7 cellular contexts compared by ENCODE assay signal in genomic region chr14:106468866-106469265, GRCh38.
DNase-seq lines count a peak whose midpoint lies in the region; ATAC-seq and TF ChIP-seq lines count a peak whose summit lies in the region.
"Not testable (repeated sequence)": the region's sequence is repeated elsewhere in the genome, so short reads cannot be mapped to it uniquely, and the experiment has no call there.

No MANE protein-coding gene starts in this region.

- H3K36me3 Mint-ChIP-seq in CD8-positive, alpha-beta T cell; activated CD4-positive, alpha-beta T cell treated with anti-CD3 and anti-CD28 coated beads for 36 hours (ENCODE audit: low read depth); activated CD8-positive, alpha-beta memory T cell treated with anti-CD3 and anti-CD28 coated beads, Interleukin-2, amount 10 ng/mL, durations not matched to agents 7 days and 5 days; natural killer cell treated with Interleukin-12 subunit alpha and Interleukin-12 subunit beta and Interleukin-15 and Interleukin-18, amount 100 ng/mL, for 72 hours: not testable (repeated sequence)

- H3K4me3 ChIP-seq in CD8-positive, alpha-beta T cell (ENCODE audit: low read depth, low read length), result not testable (repeated sequence)

- H3K4me1 ChIP-seq in CD8-positive, alpha-beta T cell (ENCODE audit: insufficient read depth, low read length), result not testable (repeated sequence)

- not testable (repeated sequence) for H3K4me1 Mint-ChIP-seq in CD8-positive, alpha-beta T cell (ENCODE audit: low read depth); activated CD4-positive, alpha-beta T cell treated with anti-CD3 and anti-CD28 coated beads for 36 hours; activated CD8-positive, alpha-beta memory T cell treated with anti-CD3 and anti-CD28 coated beads, Interleukin-2, amount 10 ng/mL, durations not matched to agents 7 days and 5 days; natural killer cell treated with Interleukin-12 subunit alpha and Interleukin-12 subunit beta and Interleukin-15 and Interleukin-18, amount 100 ng/mL, for 72 hours (ENCODE audit: low read depth in 2 of 2)

- H3K27ac ChIP-seq in CD8-positive, alpha-beta T cell (ENCODE audit: low read depth, low read length), result not testable (repeated sequence)

- not testable (repeated sequence) for H3K9me3 Mint-ChIP-seq in CD8-positive, alpha-beta T cell; activated CD4-positive, alpha-beta T cell treated with anti-CD3 and anti-CD28 coated beads for 36 hours (ENCODE audit: low read depth); activated CD8-positive, alpha-beta memory T cell treated with anti-CD3 and anti-CD28 coated beads, Interleukin-2, amount 10 ng/mL, durations not matched to agents 7 days and 5 days (ENCODE audit: low read depth); natural killer cell treated with Interleukin-12 subunit alpha and Interleukin-12 subunit beta and Interleukin-15 and Interleukin-18, amount 100 ng/mL, for 72 hours

- peak in 1 of 7 experiments; percentile 20 for DNase-seq in CD8-positive, alpha-beta T cell
- DNase-seq in activated CD4-positive, alpha-beta T cell treated with anti-CD3 and anti-CD28 coated beads for 36 hours, result peak; percentile 37
- not testable (repeated sequence) for DNase-seq in activated CD8-positive, alpha-beta memory T cell treated with anti-CD3 and anti-CD28 coated beads, Interleukin-2, amount 10 ng/mL, durations not matched to agents 7 days and 5 days; natural killer cell treated with Interleukin-12 subunit alpha and Interleukin-12 subunit beta and Interleukin-15 and Interleukin-18, amount 100 ng/mL, for 72 hours (ENCODE audit: low spot score)
- DNase-seq in activated naive CD4-positive, alpha-beta T cell treated with anti-CD3 and anti-CD28 coated beads, Interleukin-2, amount 50 U/mL, for 16 hours, result peak; percentile 18
- DNase-seq in central memory CD4-positive, alpha-beta T cell, result peak; percentile 9

- not testable (repeated sequence) for TF ChIP-seq CTCF in CD8-positive, alpha-beta T cell (IDR thresholded peaks at IDR 0.05)
- TF ChIP-seq CTCF in GM12874 (IDR thresholded peaks at IDR 0.05; ENCODE audit: insufficient read depth, low read depth, low read length), result 0 out of 2 replicates have a peak, but pooled peaks have one; percentile 2

- H3K4me3 Mint-ChIP-seq in CD8-positive, alpha-beta T cell; activated CD4-positive, alpha-beta T cell treated with anti-CD3 and anti-CD28 coated beads for 36 hours; activated CD8-positive, alpha-beta memory T cell treated with anti-CD3 and anti-CD28 coated beads, Interleukin-2, amount 10 ng/mL, durations not matched to agents 7 days and 5 days; natural killer cell treated with Interleukin-12 subunit alpha and Interleukin-12 subunit beta and Interleukin-15 and Interleukin-18, amount 100 ng/mL, for 72 hours: not testable (repeated sequence)

- POLR2A ChIA-PET in CD8-positive, alpha-beta T cell (lab: Charles Lee), result interaction anchor here (0.7 kb wide), 1 partner anchor 43 kb away, joined by 3 read pairs; no protein-coding TSS in a partner anchor
- POLR2A ChIA-PET in activated CD4-positive, alpha-beta T cell treated with anti-CD3 and anti-CD28 coated beads for 36 hours (lab: Charles Lee), result not testable (repeated sequence)

- H3K27me3 ChIP-seq in CD8-positive, alpha-beta T cell (ENCODE audit: insufficient read depth, low read length), result not testable (repeated sequence)

- H3K36me3 ChIP-seq in CD8-positive, alpha-beta T cell (ENCODE audit: insufficient read depth, low read length), result not testable (repeated sequence)

- H3K9me3 ChIP-seq in CD8-positive, alpha-beta T cell (ENCODE audit: low read length), result not testable (repeated sequence)

- not testable (repeated sequence) for H3K27me3 Mint-ChIP-seq in CD8-positive, alpha-beta T cell (ENCODE audit: low read depth); activated CD4-positive, alpha-beta T cell treated with anti-CD3 and anti-CD28 coated beads for 36 hours; activated CD8-positive, alpha-beta memory T cell treated with anti-CD3 and anti-CD28 coated beads, Interleukin-2, amount 10 ng/mL, durations not matched to agents 7 days and 5 days; natural killer cell treated with Interleukin-12 subunit alpha and Interleukin-12 subunit beta and Interleukin-15 and Interleukin-18, amount 100 ng/mL, for 72 hours

- H3K27ac Mint-ChIP-seq in CD8-positive, alpha-beta T cell; activated CD4-positive, alpha-beta T cell treated with anti-CD3 and anti-CD28 coated beads for 36 hours; activated CD8-positive, alpha-beta memory T cell treated with anti-CD3 and anti-CD28 coated beads, Interleukin-2, amount 10 ng/mL, durations not matched to agents 7 days and 5 days; natural killer cell treated with Interleukin-12 subunit alpha and Interleukin-12 subunit beta and Interleukin-15 and Interleukin-18, amount 100 ng/mL, for 72 hours: not testable (repeated sequence)

- CTCF ChIA-PET in CD8-positive, alpha-beta T cell (lab: Charles Lee), result interaction anchor here (0.6 to 3.6 kb wide), 29 partner anchors 9 to 349 kb away, joined by 3 to 32 read pairs (median 5); no protein-coding TSS in a partner anchor
- CTCF ChIA-PET in activated CD4-positive, alpha-beta T cell treated with anti-CD3 and anti-CD28 coated beads for 36 hours (lab: Charles Lee), result interaction anchor here (0.6 to 15.5 kb wide), 28 partner anchors 8 to 935 kb away, joined by 3 to 287 read pairs (median 4); no protein-coding TSS in a partner anchor
- CTCF ChIA-PET in activated CD8-positive, alpha-beta memory T cell treated with anti-CD3 and anti-CD28 coated beads, Interleukin-2, amount 10 ng/mL, durations not matched to agents 7 days and 5 days (lab: Charles Lee), result interaction anchor here (1.2 to 9.1 kb wide), 9 partner anchors 9 to 95 kb away, joined by 3 to 67 read pairs (median 10); no protein-coding TSS in a partner anchor

- intact Hi-C loops in CD8-positive, alpha-beta T cell (cut with DNase I, micrococcal nuclease); activated CD4-positive, alpha-beta T cell treated with anti-CD3 and anti-CD28 coated beads for 36 hours (cut with DNase I, micrococcal nuclease): not testable (repeated sequence)

- peak; percentile 73 for ATAC-seq in CD8-positive, alpha-beta T cell
- peak; percentile 69 for ATAC-seq in activated CD4-positive, alpha-beta T cell treated with anti-CD3 and anti-CD28 coated beads for 36 hours
- ATAC-seq in activated CD8-positive, alpha-beta memory T cell treated with anti-CD3 and anti-CD28 coated beads, Interleukin-2, amount 10 ng/mL, durations not matched to agents 7 days and 5 days, result peak; percentile 47
- ATAC-seq in natural killer cell treated with Interleukin-12 subunit alpha and Interleukin-12 subunit beta and Interleukin-15 and Interleukin-18, amount 100 ng/mL, for 72 hours, result peak; percentile 31 to 52
